In genomic region chr20:34949120-34949519, GRCh38 we compare ENCODE assay signal across 26 cellular contexts. TPM values are rescaled to one million over a fixed set of nuclear protein-coding genes. Genes with fewer than 3 reads are reported as not detected.
DNase-seq lines count a peak whose midpoint lies in the region; ATAC-seq, FAIRE-seq and TF ChIP-seq lines count a peak whose summit lies in the region.
"Had no signal": no experiment of that assay in that cellular context is flagged by ENCODE, and none has a peak within 500 bp of the region (broad histone marks: within the 10 kb centered on the region; RNA-seq: fewer than 3 reads in every experiment).

No MANE protein-coding gene starts in this region.

- no peak overlapping the region for H3K4me3 Mint-ChIP-seq in MCF 10A (ENCODE audit: unreplicated experiment)
- H3K4me3 Mint-ChIP-seq: H9 had no signal

- TF ChIP-seq POLR2A in breast epithelium (IDR thresholded peaks at IDR 0.05): no peak

- peak overlapping the region; percentile 37 for H3K27ac Mint-ChIP-seq in MCF 10A (ENCODE audit: low read depth, unreplicated experiment)
- H3K27ac Mint-ChIP-seq: H9 had no signal

- H3K9ac ChIP-seq in kidney (ENCODE audit: low read length in 2 of 2): no peak overlapping the region

- H3K27me3 ChIP-seq in breast epithelium (no peaks in the 10 kb centered on the region), upper lobe of right lung (no peaks in the 10 kb centered on the region), left lung (no peaks in the 10 kb centered on the region)
- H3K27me3 ChIP-seq: SJSA1 had no signal

- DNase-seq in MCF 10A (ENCODE audit: unreplicated experiment): no peak
- no peak for DNase-seq in breast epithelium (ENCODE audit: low spot score in 2 of 2)
- no peak for DNase-seq in kidney
- DNase-seq in mucosa of descending colon: peak in 2 of 3 donors; percentile 59 to 60
- no peak for DNase-seq in central memory CD4-positive, alpha-beta T cell
- no peak for DNase-seq in NCI-H446 treated with DMSO at 0.1 percent for 48 hours (lab: John Stamatoyannopoulos, UW)
- no peak for DNase-seq in upper lobe of right lung
- no peak for DNase-seq in left lung
- DNase-seq: AML-193, DMS53, GDM1, H9, NCI-H1694, NCI-H2081 treated with DMSO at 0.1 percent for 48 hours, NCI-H2171 treated with DMSO at 0.1 percent for 48 hours, NCI-H526, OCI-M1 had no signal

- TF ChIP-seq CTCF in MCF 10A (IDR thresholded peaks at IDR 0.05; ENCODE audit: unreplicated experiment): no peak
- no peak for TF ChIP-seq CTCF in breast epithelium (IDR thresholded peaks at IDR 0.05)
- TF ChIP-seq CTCF in kidney (IDR thresholded peaks at IDR 0.05; ENCODE audit: borderline replicate concordance, extremely low read depth, insufficient read depth): no peak
- TF ChIP-seq CTCF in mucosa of descending colon (IDR thresholded peaks at IDR 0.05): no peak
- TF ChIP-seq CTCF in upper lobe of right lung (IDR thresholded peaks at IDR 0.05): no peak
- TF ChIP-seq CTCF in left lung (IDR thresholded peaks at IDR 0.05): no peak

- H3K4me1 Mint-ChIP-seq in MCF 10A (ENCODE audit: insufficient read depth, unreplicated experiment): peaks cover 20% of the 10 kb centered on the region

- ATAC-seq in mucosa of descending colon: peak; percentile 59
- ATAC-seq in upper lobe of right lung: no peak
- ATAC-seq in left lung: no peak

- POLR2A ChIA-PET in MCF 10A (lab: Yijun Ruan, JAX): interaction anchor here (1.2 to 4.2 kb wide), 2 partner anchors 74 to 124 kb away, joined by 3 to 32 read pairs; partner anchors contain the start of genes ACSS2 and NCOA6

- no peak for FAIRE-seq in kidney (lab: Jason Lieb, UNC)
- FAIRE-seq: D721Med, GM18507, GM19239, RCC 7860 had no signal

- peaks cover 43% of the 10 kb centered on the region for H3K36me3 Mint-ChIP-seq in MCF 10A (ENCODE audit: insufficient read depth, unreplicated experiment)

- H3K36me3 ChIP-seq in breast epithelium (no peaks in the 10 kb centered on the region), kidney (ENCODE audit: control insufficient read depth in 1 of 2, insufficient read depth in 2 of 2, low read length in 2 of 2) (peaks cover 0 to 2% of the 10 kb centered on the region in 2 donors), mucosa of descending colon (ENCODE audit: low read depth) (no peaks in the 10 kb centered on the region), upper lobe of right lung (peaks cover 20% of the 10 kb centered on the region), left lung (peaks cover 0 to 56% of the 10 kb centered on the region in 2 donors)

- no peaks in the 10 kb centered on the region for H3K27me3 Mint-ChIP-seq in MCF 10A (ENCODE audit: insufficient read depth, unreplicated experiment)

- H3K9me3 Mint-ChIP-seq in MCF 10A (ENCODE audit: unreplicated experiment): no peaks in the 10 kb centered on the region
- H3K9me3 Mint-ChIP-seq: H9 had no signal

- no peaks in the 10 kb centered on the region for H3K9me3 ChIP-seq in breast epithelium
- H3K9me3 ChIP-seq in kidney (ENCODE audit: control insufficient read depth in 1 of 2, low read length in 2 of 2): no peaks in the 10 kb centered on the region
- no peaks in the 10 kb centered on the region for H3K9me3 ChIP-seq in mucosa of descending colon
- no peaks in the 10 kb centered on the region for H3K9me3 ChIP-seq in upper lobe of right lung
- H3K9me3 ChIP-seq in left lung: no peaks in the 10 kb centered on the region
- H3K9me3 ChIP-seq: SJSA1 had no signal

- H3K27ac ChIP-seq in breast epithelium (peak overlapping the region in 1 of 2 donors; percentile 8), kidney (ENCODE audit: low read depth in 2 of 2, low read length in 2 of 2) (peak overlapping the region; percentile 13 to 36), upper lobe of right lung (no peak overlapping the region), left lung (no peak overlapping the region)
- H3K27ac ChIP-seq: C4-2B, SJSA1 had no signal

- H3K4me3 ChIP-seq in breast epithelium: no peak overlapping the region
- H3K4me3 ChIP-seq in kidney (ENCODE audit: low read length in 2 of 2): no peak overlapping the region
- H3K4me3 ChIP-seq in mucosa of descending colon: no peak overlapping the region
- no peak overlapping the region for H3K4me3 ChIP-seq in upper lobe of right lung
- H3K4me3 ChIP-seq in left lung: no peak overlapping the region
- H3K4me3 ChIP-seq: SJSA1 had no signal

- CTCF ChIA-PET in MCF 10A (lab: Yijun Ruan, JAX): interaction anchor here (0.7 to 13.1 kb wide), 2 partner anchors 77 to 115 kb away, joined by 3 to 279 read pairs; partner anchors contain the start of genes ACSS2 and GGT7

- H3K4me1 ChIP-seq in breast epithelium: no peaks in the 10 kb centered on the region
- H3K4me1 ChIP-seq in kidney (ENCODE audit: control insufficient read depth in 1 of 2, insufficient read depth in 1 of 2, low read depth in 1 of 2, low read length in 2 of 2): peaks cover 5 to 25% of the 10 kb centered on the region in 2 donors
- peaks cover 26% of the 10 kb centered on the region for H3K4me1 ChIP-seq in mucosa of descending colon (ENCODE audit: low read depth)
- H3K4me1 ChIP-seq in upper lobe of right lung: no peaks in the 10 kb centered on the region
- peaks cover 0 to 6% of the 10 kb centered on the region in 2 donors for H3K4me1 ChIP-seq in left lung

- intact Hi-C loops in MCF 10A (cut with micrococcal nuclease): no loop called here
- intact Hi-C loops in breast epithelium (cut with DNase I; ENCODE audit: low total_unique reads): no loop called here
- intact Hi-C loops in kidney (cut with DNase I): no loop called here
- intact Hi-C loops in mucosa of descending colon (cut with DNase I, micrococcal nuclease): no loop called here
- intact Hi-C loops in upper lobe of right lung (cut with DNase I): no loop called here
- intact Hi-C loops in left lung (cut with DNase I): no loop called here

- no TSS peak for BruUV-seq in MCF 10A (replicated peaks; lab: Mats Ljungman, UMichigan)

RNA-seq across cellular contexts. Expression of gene GSS, which starts 6.5 kb away (rescaled TPM):
- total RNA-seq in MCF 10A (2022) (94.6 and 115 TPM in 2 replicates), breast epithelium (10 to 100 TPM; 33.4 to 61.9 (median 53.7) TPM), kidney (54.9 TPM), mucosa of descending colon (10 to 100 TPM; 45.2 to 97.3 (median 91.8) TPM), upper lobe of right lung (30.0 TPM), left lung (10 to 100 TPM; 41.6 to 49.4 TPM)
- polyA plus RNA-seq in kidney (ENCODE audit: insufficient read depth, low read depth, low replicate concordance): 71.5 TPM

RNA-seq across cellular contexts. Expression of gene MYH7B, which starts 6.5 kb away (rescaled TPM):
- 0.07 and 0.27 TPM in 2 replicates for total RNA-seq in MCF 10A (2022)
- total RNA-seq in breast epithelium: 1 to 10 TPM in 1 of 3 donors, under 1 TPM in 2; 0.66 to 1.1 (median 0.73) TPM
- total RNA-seq in kidney: 0.76 TPM
- 3.7 TPM for polyA plus RNA-seq in kidney (ENCODE audit: insufficient read depth, low read depth, low replicate concordance)
- total RNA-seq in mucosa of descending colon: 1 to 10 TPM in 1 of 3 donors, under 1 TPM in 2; 0.76 to 1.9 (median 0.99) TPM
- total RNA-seq in upper lobe of right lung: 1.8 TPM
- under 1 TPM; 0.34 to 0.41 TPM for total RNA-seq in left lung
- total RNA-seq: A172, HT1080, IMR-90, SJSA1 had no signal

Comparison
In these comparisons a context has a peak if more than half of its experiments do, and no peak if none do; other contexts are left out.
1. DNase-seq: peak in mucosa of descending colon (2 of 3); none in MCF 10A (single experiment), breast epithelium (0 of 2), kidney (single experiment), central memory CD4-positive, alpha-beta T cell (single experiment), NCI-H446 treated with DMSO at 0.1 percent for 48 hours (single experiment), upper lobe of right lung (single experiment) and left lung (0 of 2).
2. H3K27ac ChIP-seq: peak in kidney (2 of 2); none in upper lobe of right lung (single experiment) and left lung (0 of 2).